Comparison of ENCODE assay signal across 27 cellular contexts in the genomic region with DNA sequence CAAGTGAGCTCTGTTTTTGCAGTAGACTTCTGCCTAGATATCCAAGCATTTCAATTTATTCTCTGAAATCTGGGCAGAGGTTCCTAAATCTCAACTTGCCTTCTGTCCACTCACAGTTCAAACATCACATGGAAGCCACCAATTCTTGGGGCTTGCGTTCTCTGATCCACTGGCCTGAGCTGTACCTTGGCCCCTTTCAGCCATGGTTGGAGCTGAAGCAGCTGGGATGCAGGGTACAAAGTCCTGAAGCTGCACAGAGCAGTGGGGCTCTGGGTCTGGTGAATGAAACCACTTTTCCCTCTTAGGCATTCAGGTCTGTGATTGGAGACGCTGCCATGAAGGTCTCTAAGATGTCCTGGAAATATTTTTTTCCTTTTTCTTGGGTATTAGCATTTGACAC.
"Had no signal": no experiment of that assay in that cellular context is flagged by ENCODE, and none has a peak within 500 bp of the region (broad histone marks: within the 10 kb centered on the region; RNA-seq: fewer than 3 reads in every experiment).

No MANE protein-coding gene starts in this region.

- H3K27ac ChIP-seq: stomach, suprapubic skin, testis, thoracic aorta, thyroid gland, tibial artery, tibial nerve, transverse colon, upper lobe of left lung, upper lobe of right lung, uterus, vagina had no signal

- H3K4me1 ChIP-seq: stomach, suprapubic skin, testis, thyroid gland, tibial artery, tibial nerve, transverse colon, upper lobe of left lung, upper lobe of right lung, uterus, vagina had no signal

- H3K36me3 ChIP-seq: stomach, suprapubic skin, thoracic aorta, thyroid gland, tibial artery, tibial nerve, transverse colon, upper lobe of left lung, upper lobe of right lung, uterus, vagina had no signal

- H3K9me3 ChIP-seq: stomach, suprapubic skin, testis, thoracic aorta, thyroid gland, tibial artery, tibial nerve, transverse colon, upper lobe of left lung, upper lobe of right lung, uterus, vagina had no signal

- ATAC-seq: stimulated activated effector memory CD8-positive, alpha-beta T cell treated with anti-CD3 and anti-CD28 coated beads, Interleukin-12 subunit alpha, Interleukin-12 subunit beta, amount 100 ng/mL, for 72 hours; stimulated activated memory B cell treated with anti-CD40 and anti-IgM and Interleukin-4, amounts not matched to agents 10 μg/mL and 1 μg/mL and 100 μg/mL, for 72 hours; stimulated activated naive B cell treated with anti-CD40 and anti-IgM and Interleukin-4, amounts not matched to agents 10 μg/mL and 1 μg/mL and 100 μg/mL, for 72 hours; stimulated activated naive CD8-positive, alpha-beta T cell treated with anti-CD3 and anti-CD28 coated beads, Interleukin-15, amount 100 ng/mL, for 72 hours; stimulated activated naive CD8-positive, alpha-beta T cell treated with anti-CD3 and anti-CD28 coated beads, Interleukin-15, Interleukin-2, amounts not matched to agents 100 U/mL and 50 U/mL, for 24 hours; upper lobe of right lung had no signal

- FAIRE-seq: urothelium cell line had no signal

- H3K4me3 ChIP-seq: stomach, suprapubic skin, testis, thoracic aorta, thyroid gland, tibial artery, tibial nerve, transverse colon, upper lobe of left lung, upper lobe of right lung, uterus, vagina had no signal

- H3K27me3 ChIP-seq: stomach, suprapubic skin, testis, thyroid gland, tibial artery, tibial nerve, transverse colon, upper lobe of left lung, upper lobe of right lung, uterus, vagina had no signal

- DNase-seq: stimulated activated CD4-positive, alpha-beta T cell treated with anti-CD3 and anti-CD28 coated beads, Interleukin-2, amount 100 ng/mL, for 48 hours; stimulated activated CD4-positive, alpha-beta T cell treated with anti-CD3 and anti-CD28 coated beads, Interleukin-4, amount 100 ng/mL, for 1 hour; stimulated activated CD4-positive, alpha-beta T cell treated with anti-CD3 and anti-CD28 coated beads, Interleukin-4, amount 100 ng/mL, for 24 hours; stimulated activated CD4-positive, alpha-beta T cell treated with anti-CD3 and anti-CD28 coated beads, Interleukin-4, amount 100 ng/mL, for 4 hours; stimulated activated CD8-positive, alpha-beta memory T cell treated with anti-CD3 and anti-CD28 coated beads, Interleukin-4, amount 100 ng/mL, for 48 hours; stimulated activated naive B cell treated with anti-CD40 and anti-IgM and Interleukin-4, amounts not matched to agents 10 μg/mL and 1 μg/mL and 100 μg/mL, for 72 hours; stimulated activated naive CD4-positive, alpha-beta T cell; stimulated activated naive CD4-positive, alpha-beta T cell treated with Interleukin-2 at 50 U/mL for 16 hours; stimulated activated naive CD8-positive, alpha-beta T cell treated with anti-CD3 and anti-CD28 coated beads, Interleukin-15, amount 100 ng/mL, for 72 hours; stimulated activated naive CD8-positive, alpha-beta T cell treated with anti-CD3 and anti-CD28 coated beads, Interleukin-15, Interleukin-2, amounts not matched to agents 100 U/mL and 50 U/mL, for 24 hours; stomach; substantia nigra; testis; thyroid gland; tibial artery; transverse colon; trophoblast cell; upper lobe of left lung; upper lobe of right lung; uterus had no signal
